2 cellular contexts compared by ENCODE assay signal in the genomic region with DNA sequence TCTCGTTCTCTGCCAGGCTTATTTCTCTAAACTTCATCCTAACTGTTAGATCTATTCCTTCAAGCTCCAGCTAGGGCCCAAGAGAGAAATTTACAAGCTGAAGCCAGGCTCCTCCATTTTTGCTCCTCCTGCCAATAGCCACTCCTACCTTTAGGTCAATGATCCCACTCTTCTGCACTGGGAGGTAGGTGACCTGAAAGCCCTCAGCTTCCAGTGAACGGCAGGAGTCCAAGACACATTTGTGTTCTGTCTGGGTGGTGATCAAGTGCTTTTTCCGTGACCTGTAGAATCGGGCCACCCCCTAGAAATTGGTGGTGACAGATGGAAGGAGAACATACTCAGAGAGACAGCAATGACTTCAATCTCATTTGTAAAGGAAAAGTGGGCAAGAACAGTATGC.
TF ChIP-seq lines count a peak whose summit lies in the region.

No MANE protein-coding gene starts in this region.

TF ChIP-seq in liver, 16 proteins besides CTCF, POLR2A, EP300 and RAD21:
- TF ChIP-seq EGR1 (IDR thresholded peaks at IDR 0.05; ENCODE audit: low read depth in 2 of 2) (no peak), FOXA1 (IDR thresholded peaks at IDR 0.05) (no peak), JUND (IDR thresholded peaks at IDR 0.05) (no peak), GABPA (IDR thresholded peaks at IDR 0.05 in 1 of 2, conservative IDR thresholded peaks at IDR 0.05 in 1 of 2) (no peak), RXRA (IDR thresholded peaks at IDR 0.05) (peak; percentile 87 to 97), NR2F2 (IDR thresholded peaks at IDR 0.05) (no peak), ATF3 (IDR thresholded peaks at IDR 0.05) (no peak), HNF4G (IDR thresholded peaks at IDR 0.05) (no peak), SP1 (IDR thresholded peaks at IDR 0.05) (peak; percentile 28), FOXA2 (IDR thresholded peaks at IDR 0.05) (no peak), YY1 (IDR thresholded peaks at IDR 0.05) (peak; percentile 74), HNF4A (conservative IDR thresholded peaks at IDR 0.05) (peak; percentile 27 to 64), TAF1 (conservative IDR thresholded peaks at IDR 0.05) (no peak)
- TF ChIP-seq, protein P1, sequence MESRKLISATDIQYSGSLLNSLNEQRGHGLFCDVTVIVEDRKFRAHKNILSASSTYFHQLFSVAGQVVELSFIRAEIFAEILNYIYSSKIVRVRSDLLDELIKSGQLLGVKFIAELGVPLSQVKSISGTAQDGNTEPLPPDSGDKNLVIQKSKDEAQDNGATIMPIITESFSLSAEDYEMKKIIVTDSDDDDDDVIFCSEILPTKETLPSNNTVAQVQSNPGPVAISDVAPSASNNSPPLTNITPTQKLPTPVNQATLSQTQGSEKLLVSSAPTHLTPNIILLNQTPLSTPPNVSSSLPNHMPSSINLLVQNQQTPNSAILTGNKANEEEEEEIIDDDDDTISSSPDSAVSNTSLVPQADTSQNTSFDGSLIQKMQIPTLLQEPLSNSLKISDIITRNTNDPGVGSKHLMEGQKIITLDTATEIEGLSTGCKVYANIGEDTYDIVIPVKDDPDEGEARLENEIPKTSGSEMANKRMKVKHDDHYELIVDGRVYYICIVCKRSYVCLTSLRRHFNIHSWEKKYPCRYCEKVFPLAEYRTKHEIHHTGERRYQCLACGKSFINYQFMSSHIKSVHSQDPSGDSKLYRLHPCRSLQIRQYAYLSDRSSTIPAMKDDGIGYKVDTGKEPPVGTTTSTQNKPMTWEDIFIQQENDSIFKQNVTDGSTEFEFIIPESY (IDR thresholded peaks at IDR 0.05) = no peak
- TF ChIP-seq, protein P2, sequence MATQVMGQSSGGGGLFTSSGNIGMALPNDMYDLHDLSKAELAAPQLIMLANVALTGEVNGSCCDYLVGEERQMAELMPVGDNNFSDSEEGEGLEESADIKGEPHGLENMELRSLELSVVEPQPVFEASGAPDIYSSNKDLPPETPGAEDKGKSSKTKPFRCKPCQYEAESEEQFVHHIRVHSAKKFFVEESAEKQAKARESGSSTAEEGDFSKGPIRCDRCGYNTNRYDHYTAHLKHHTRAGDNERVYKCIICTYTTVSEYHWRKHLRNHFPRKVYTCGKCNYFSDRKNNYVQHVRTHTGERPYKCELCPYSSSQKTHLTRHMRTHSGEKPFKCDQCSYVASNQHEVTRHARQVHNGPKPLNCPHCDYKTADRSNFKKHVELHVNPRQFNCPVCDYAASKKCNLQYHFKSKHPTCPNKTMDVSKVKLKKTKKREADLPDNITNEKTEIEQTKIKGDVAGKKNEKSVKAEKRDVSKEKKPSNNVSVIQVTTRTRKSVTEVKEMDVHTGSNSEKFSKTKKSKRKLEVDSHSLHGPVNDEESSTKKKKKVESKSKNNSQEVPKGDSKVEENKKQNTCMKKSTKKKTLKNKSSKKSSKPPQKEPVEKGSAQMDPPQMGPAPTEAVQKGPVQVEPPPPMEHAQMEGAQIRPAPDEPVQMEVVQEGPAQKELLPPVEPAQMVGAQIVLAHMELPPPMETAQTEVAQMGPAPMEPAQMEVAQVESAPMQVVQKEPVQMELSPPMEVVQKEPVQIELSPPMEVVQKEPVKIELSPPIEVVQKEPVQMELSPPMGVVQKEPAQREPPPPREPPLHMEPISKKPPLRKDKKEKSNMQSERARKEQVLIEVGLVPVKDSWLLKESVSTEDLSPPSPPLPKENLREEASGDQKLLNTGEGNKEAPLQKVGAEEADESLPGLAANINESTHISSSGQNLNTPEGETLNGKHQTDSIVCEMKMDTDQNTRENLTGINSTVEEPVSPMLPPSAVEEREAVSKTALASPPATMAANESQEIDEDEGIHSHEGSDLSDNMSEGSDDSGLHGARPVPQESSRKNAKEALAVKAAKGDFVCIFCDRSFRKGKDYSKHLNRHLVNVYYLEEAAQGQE (IDR thresholded peaks at IDR 0.05) = no peak
- TF ChIP-seq, protein P3, sequence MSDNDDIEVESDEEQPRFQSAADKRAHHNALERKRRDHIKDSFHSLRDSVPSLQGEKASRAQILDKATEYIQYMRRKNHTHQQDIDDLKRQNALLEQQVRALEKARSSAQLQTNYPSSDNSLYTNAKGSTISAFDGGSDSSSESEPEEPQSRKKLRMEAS (IDR thresholded peaks at IDR 0.05) = no peak

TF ChIP-seq in HepG2, 621 proteins besides CTCF, POLR2A, EP300 and RAD21:
- no peak for TF ChIP-seq ZC3H13 (CRISPR knock-in tag; IDR thresholded peaks at IDR 0.05)
